ENCODE assay signal across 1 cellular context in genomic region chr11:6389921-6390717, GRCh38.
TF ChIP-seq lines count a peak whose summit lies in the region.

SMPD1 (plus strand) TSS chr11:6390474; CDS start chr11:6390599, 125 bp downstream.

TF ChIP-seq in HepG2, 621 proteins besides CTCF, POLR2A, EP300 and RAD21 (continued from another document and continues in another):
- peak; percentile 60 for TF ChIP-seq GABPA (IDR thresholded peaks at IDR 0.05; ENCODE audit: low read depth, low read length)
- peak; percentile 81 for TF ChIP-seq GABPA (CRISPR knock-in tag; IDR thresholded peaks at IDR 0.05; ENCODE audit: low read depth)
- TF ChIP-seq USF2 (IDR thresholded peaks at IDR 0.05; ENCODE audit: low read depth, low read length): no peak
- TF ChIP-seq USF2 (CRISPR knock-in tag; IDR thresholded peaks at IDR 0.05; ENCODE audit: borderline replicate concordance): no peak
- peak; percentile 65 for TF ChIP-seq ZNF609 (CRISPR knock-in tag; IDR thresholded peaks at IDR 0.05; ENCODE audit: borderline replicate concordance)
- no peak for TF ChIP-seq ZBTB34 (CRISPR knock-in tag; IDR thresholded peaks at IDR 0.05)
- TF ChIP-seq BCLAF1 (IDR thresholded peaks at IDR 0.05): no peak
- TF ChIP-seq ZNF318 (CRISPR knock-in tag; IDR thresholded peaks at IDR 0.05): 0 out of 2 replicates have a peak, but pooled peaks have one; percentile 14
- TF ChIP-seq ZNF136 (CRISPR knock-in tag; IDR thresholded peaks at IDR 0.05; ENCODE audit: low read depth): no peak
- 0 out of 2 replicates have a peak, but pooled peaks have one; percentile 46 for TF ChIP-seq KLF6 (CRISPR knock-in tag; IDR thresholded peaks at IDR 0.05)
- TF ChIP-seq ZNF343 (CRISPR knock-in tag; IDR thresholded peaks at IDR 0.05): peak; percentile 80
- TF ChIP-seq EEA1 (CRISPR knock-in tag; IDR thresholded peaks at IDR 0.05; ENCODE audit: borderline replicate concordance): no peak
- TF ChIP-seq ZNF652 (CRISPR knock-in tag; IDR thresholded peaks at IDR 0.05; ENCODE audit: borderline replicate concordance, low read depth): no peak
- peak; percentile 47 for TF ChIP-seq ZBTB2 (CRISPR knock-in tag; IDR thresholded peaks at IDR 0.05; ENCODE audit: low read depth)
- TF ChIP-seq DZIP1 (CRISPR knock-in tag; IDR thresholded peaks at IDR 0.05): peak; percentile 83; the same call in 1 of the 2 replicates
- no peak for TF ChIP-seq MAF1 (CRISPR knock-in tag; IDR thresholded peaks at IDR 0.05; ENCODE audit: borderline replicate concordance)
- peak; percentile 69; the same call in 1 of the 2 replicates for TF ChIP-seq ZBTB8A (CRISPR knock-in tag; IDR thresholded peaks at IDR 0.05; ENCODE audit: borderline replicate concordance, low read depth)
- TF ChIP-seq ZNF761 (CRISPR knock-in tag; conservative IDR thresholded peaks at IDR 0.05): peak; percentile 74; the same call in 1 of the 2 replicates
- peak; percentile 34; the same call in 1 of the 2 replicates for TF ChIP-seq NFKB2 (CRISPR knock-in tag; IDR thresholded peaks at IDR 0.05; ENCODE audit: borderline replicate concordance)
- TF ChIP-seq ZNF121 (CRISPR knock-in tag; IDR thresholded peaks at IDR 0.05): 0 out of 2 replicates have a peak, but pooled peaks have one; percentile 29
- TF ChIP-seq ASH2L (IDR thresholded peaks at IDR 0.05; ENCODE audit: insufficient read length, low read depth, low read length): peak; percentile 44
- TF ChIP-seq HNRNPL (IDR thresholded peaks at IDR 0.05; ENCODE audit: low read depth, low read length): no peak
- no peak for TF ChIP-seq NONO (IDR thresholded peaks at IDR 0.05)
- TF ChIP-seq NONO (CRISPR knock-in tag; conservative IDR thresholded peaks at IDR 0.05): 0 out of 2 replicates have a peak, but pooled peaks have one; percentile 52
- TF ChIP-seq CBX2 (IDR thresholded peaks at IDR 0.05; ENCODE audit: low read depth, low read length): no peak
- TF ChIP-seq CBX2 (CRISPR knock-in tag; IDR thresholded peaks at IDR 0.05; ENCODE audit: low read depth): no peak
